ENCODE assay signal across 3 cellular contexts in genomic region chr5:67509402-67509801, GRCh38.
TF ChIP-seq lines count a peak whose summit lies in the region.

No MANE protein-coding gene starts in this region.

TF ChIP-seq in HepG2, 621 proteins besides CTCF, POLR2A, EP300 and RAD21:
- no peak for TF ChIP-seq TCF7L2 (IDR thresholded peaks at IDR 0.05; ENCODE audit: low read depth, low read length)
- no peak for TF ChIP-seq HDAC2 (CRISPR knock-in tag; IDR thresholded peaks at IDR 0.05)
- TF ChIP-seq ZNF333 (CRISPR knock-in tag; IDR thresholded peaks at IDR 0.05; ENCODE audit: borderline replicate concordance) = no peak
- TF ChIP-seq CEBPB (IDR thresholded peaks at IDR 0.05; ENCODE audit: borderline replicate concordance, low read depth, low read length) = peak; percentile 76
- TF ChIP-seq ZNF556 (CRISPR knock-in tag; IDR thresholded peaks at IDR 0.05; ENCODE audit: borderline replicate concordance) = no peak
- no peak for TF ChIP-seq ZNF20 (CRISPR knock-in tag; IDR thresholded peaks at IDR 0.05)
- TF ChIP-seq ZBTB33 (CRISPR knock-in tag; IDR thresholded peaks at IDR 0.05) = no peak

TF ChIP-seq in IMR-90, 13 proteins besides CTCF, POLR2A, EP300 and RAD21:
- TF ChIP-seq CEBPB (IDR thresholded peaks at IDR 0.05; ENCODE audit: low read depth, low read length) (peak; percentile 61), RCOR1 (IDR thresholded peaks at IDR 0.05; ENCODE audit: insufficient replicate concordance, low read length) (no peak)

TF ChIP-seq in K562, 482 proteins besides CTCF, POLR2A, EP300 and RAD21:
- TF ChIP-seq CEBPB (tag; IDR thresholded peaks at IDR 0.05) (peak; percentile 68), C11orf30 (IDR thresholded peaks at IDR 0.05; ENCODE audit: low read depth) (no peak), CEBPG (CRISPR knock-in tag; IDR thresholded peaks at IDR 0.05) (no peak), CEBPG (tag; conservative IDR thresholded peaks at IDR 0.05 in 1 of 2, IDR thresholded peaks at IDR 0.05 in 1 of 2) (peak in 1 of 2 experiments; percentile 82; a peak in 2 of 4 replicates), CTCFL (IDR thresholded peaks at IDR 0.05; ENCODE audit: borderline replicate concordance, insufficient read depth, low read depth, low read length, poor library complexity, severe bottlenecking) (no peak)
